ENCODE assay signal across 12 cellular contexts in genomic region chr11:112162761-112163669, GRCh38. TPM values are rescaled to one million over a fixed set of nuclear protein-coding genes. Genes with fewer than 3 reads are reported as not detected.
DNase-seq lines count a peak whose midpoint lies in the region; ATAC-seq and TF ChIP-seq lines count a peak whose summit lies in the region.
"Had no signal": no experiment of that assay in that cellular context is flagged by ENCODE, and none has a peak within 500 bp of the region (broad histone marks: within the 10 kb centered on the region; RNA-seq: fewer than 3 reads in every experiment).

No MANE protein-coding gene starts in this region.

- in situ Hi-C loops in IMR-90 (cut with MboI; ENCODE audit: low sequenced_read_pairs): no loop called here

- intact Hi-C loops in IMR-90 (cut with micrococcal nuclease): no loop called here
- intact Hi-C loops in colonic mucosa (cut with DNase I): no loop called here
- intact Hi-C loops in left lung (cut with DNase I): no loop called here

- H4K5ac ChIP-seq in IMR-90 (ENCODE audit: low read depth, low read length): no peak overlapping the region

- TF ChIP-seq RAD21 in IMR-90 (IDR thresholded peaks at IDR 0.05; ENCODE audit: low read length): no peak

- no peak overlapping the region for H3K56ac ChIP-seq in IMR-90 (ENCODE audit: extremely low read depth, insufficient read depth, low read length)

- no peaks in the 10 kb centered on the region for H3K27me3 ChIP-seq in IMR-90 (ENCODE audit: control insufficient read depth, insufficient read depth, low read length)
- H3K27me3 ChIP-seq in colonic mucosa: no peaks in the 10 kb centered on the region
- no peaks in the 10 kb centered on the region for H3K27me3 ChIP-seq in left lung
- H3K27me3 ChIP-seq in subcutaneous abdominal adipose tissue (ENCODE audit: control insufficient read depth in 5 of 5, insufficient read depth in 4 of 5, low read length in 5 of 5): no peaks in the 10 kb centered on the region
- H3K27me3 ChIP-seq: uterus had no signal

- BruUV-seq in IMR-90 (replicated peaks; lab: Mats Ljungman, UMichigan): no TSS peak

- WGBS in IMR-90 (ENCODE audit: extremely low coverage in 2 of 2, insufficient read length in 1 of 2), 2 experiments: no CpG with 5 or more reads among the region's 6 CpGs

- H3K27ac ChIP-seq in IMR-90 (ENCODE audit: insufficient read depth, low read length) (no peak overlapping the region), colonic mucosa (peak overlapping the region; percentile 79), left lung (peak overlapping the region; percentile 42 to 75), subcutaneous abdominal adipose tissue (ENCODE audit: low read depth, low read length) (no peak overlapping the region)
- H3K27ac ChIP-seq: uterus had no signal

- TF ChIP-seq CTCF in IMR-90 (conservative IDR thresholded peaks at IDR 0.05; ENCODE audit: low read depth, low read length) (no peak), colonic mucosa (IDR thresholded peaks at IDR 0.05) (no peak), left lung (IDR thresholded peaks at IDR 0.05) (no peak)

- H3K4me3 ChIP-seq in IMR-90 (ENCODE audit: insufficient read depth, low read depth, low read length) (no peak overlapping the region), colonic mucosa (peak overlapping the region; percentile 28), left lung (peak overlapping the region; percentile 17 to 30), subcutaneous abdominal adipose tissue (ENCODE audit: low read depth in 1 of 5, low read length in 5 of 5) (peak overlapping the region in 3 of 5 donors; percentile 26 to 53 (median 51))
- H3K4me3 ChIP-seq: uterus had no signal

- no peak overlapping the region for H2AFZ ChIP-seq in IMR-90 (replicated peaks; ENCODE audit: low read length, poor library complexity)

- no peak overlapping the region for H3K4ac ChIP-seq in IMR-90 (ENCODE audit: low read depth, low read length)

- no peak overlapping the region for H3K9ac ChIP-seq in IMR-90 (ENCODE audit: low read depth, low read length)
- H3K9ac ChIP-seq in colonic mucosa (ENCODE audit: low read depth in 2 of 2, low read length in 2 of 2): peak overlapping the region in 1 of 2 donors; percentile 76
- peak overlapping the region in 1 of 5 donors; percentile 35 for H3K9ac ChIP-seq in subcutaneous abdominal adipose tissue (ENCODE audit: low read length in 5 of 5)

- H3K14ac ChIP-seq in IMR-90 (replicated peaks; ENCODE audit: low read depth, low read length): no peak overlapping the region

- DNase-seq in IMR-90 (peak; percentile 42), colonic mucosa (no peak), left lung (no peak), AG08395 (ENCODE audit: low spot score) (no peak), NCI-H1930 (lab: John Stamatoyannopoulos, UW) (no peak), NCI-H146 treated with DMSO at 0.1 percent for 48 hours (lab: John Stamatoyannopoulos, UW; ENCODE audit: unreplicated experiment) (no peak)
- DNase-seq: NCI-H2029 treated with DMSO at 0.1 percent for 48 hours, T-helper 9 cell, uterus had no signal

- no peak overlapping the region for H2AK9ac ChIP-seq in IMR-90 (replicated peaks; ENCODE audit: low read depth, low read length, poor library complexity)

- ATAC-seq in IMR-90 (ENCODE audit: low read depth) (peak; percentile 64), left lung (peak; percentile 65), HG03045 (IDR thresholded peaks at IDR 0.05; ENCODE audit: unreplicated experiment) (no peak)

- POLR2A ChIA-PET in IMR-90 (lab: Charles Lee; ENCODE audit: unreplicated experiment): no interaction called here

- no peak overlapping the region for H4K91ac ChIP-seq in IMR-90 (ENCODE audit: insufficient read depth, low read depth, low read length)

- no peaks in the 10 kb centered on the region for H3K9me3 ChIP-seq in IMR-90 (ENCODE audit: control insufficient read depth, insufficient read depth, low read length)
- H3K9me3 ChIP-seq in colonic mucosa: no peaks in the 10 kb centered on the region
- H3K9me3 ChIP-seq in left lung: no peaks in the 10 kb centered on the region
- no peaks in the 10 kb centered on the region for H3K9me3 ChIP-seq in subcutaneous abdominal adipose tissue (ENCODE audit: control insufficient read depth in 5 of 5, low read length in 5 of 5)
- H3K9me3 ChIP-seq: uterus had no signal

- CTCF ChIA-PET in IMR-90 (lab: Yijun Ruan, JAX): interaction anchor here (0.6 to 1.4 kb wide), 3 partner anchors 12 to 178 kb away, joined by 3 to 4 read pairs (median 3); partner anchors contain the start of gene BCO2

- no peak overlapping the region for H2BK15ac ChIP-seq in IMR-90 (ENCODE audit: low read depth, low read length)

- no peak overlapping the region for H2BK20ac ChIP-seq in IMR-90 (ENCODE audit: low read depth, low read length)

- no peak for TF ChIP-seq POLR2A in IMR-90 (IDR thresholded peaks at IDR 0.05; ENCODE audit: low read depth, low read length)

- H3K18ac ChIP-seq in IMR-90 (ENCODE audit: low read depth, low read length): no peak overlapping the region

- no peak overlapping the region for H2AK5ac ChIP-seq in IMR-90 (ENCODE audit: low read depth, low read length)

- H3K36me3 ChIP-seq in IMR-90 (ENCODE audit: control insufficient read depth, insufficient read depth, low read length) (no peaks in the 10 kb centered on the region), colonic mucosa (no peaks in the 10 kb centered on the region), left lung (no peaks in the 10 kb centered on the region), subcutaneous abdominal adipose tissue (ENCODE audit: control insufficient read depth in 5 of 5, insufficient read depth in 5 of 5, low read length in 5 of 5) (no peaks in the 10 kb centered on the region)
- H3K36me3 ChIP-seq: uterus had no signal

- dilution Hi-C loops in IMR-90 (cut with HindIII; ENCODE audit: low sequenced_read_pairs, unreplicated experiment): no loop called here

- no peak overlapping the region for H3K23ac ChIP-seq in IMR-90 (ENCODE audit: low read depth, low read length)

- H4K8ac ChIP-seq in IMR-90 (ENCODE audit: low read depth in 2 of 2, low read length in 2 of 2): no peak overlapping the region

- H3K4me2 ChIP-seq in IMR-90 (ENCODE audit: low read depth, low read length): peak overlapping the region; percentile 54; the same call in 1 of the 2 replicates

- H3K9me1 ChIP-seq in IMR-90 (ENCODE audit: insufficient read depth, low read length): 0 out of 2 replicates have a peak, but pooled peaks cover 3% of the 10 kb centered on the region

- no peak overlapping the region; the same call in 1 of the 2 replicates for H2BK120ac ChIP-seq in IMR-90 (ENCODE audit: low read depth, low read length)

- no peak overlapping the region for H2BK5ac ChIP-seq in IMR-90 (ENCODE audit: low read depth, low read length, poor library complexity, severe bottlenecking)

- H4K20me1 ChIP-seq in IMR-90 (ENCODE audit: insufficient read depth, low read length): no peaks in the 10 kb centered on the region

- H3K4me1 ChIP-seq in IMR-90 (ENCODE audit: control insufficient read depth, insufficient read depth, low read length): peaks cover 7% of the 10 kb centered on the region
- H3K4me1 ChIP-seq in colonic mucosa: peaks cover 7% of the 10 kb centered on the region
- H3K4me1 ChIP-seq in left lung: peaks cover 0 to 34% of the 10 kb centered on the region in 2 donors
- peaks cover 0 to 23% (median 20%) of the 10 kb centered on the region in 5 donors for H3K4me1 ChIP-seq in subcutaneous abdominal adipose tissue (ENCODE audit: control insufficient read depth in 5 of 5, insufficient read depth in 5 of 5, low read length in 5 of 5)
- H3K4me1 ChIP-seq: uterus had no signal

- no peaks in the 10 kb centered on the region for H3K79me1 ChIP-seq in IMR-90 (ENCODE audit: low read depth in 1 of 2, low read length in 2 of 2)

TF ChIP-seq in IMR-90, 13 proteins besides CTCF, POLR2A, EP300 and RAD21 (continues in another document):
- TF ChIP-seq CHD1 (IDR thresholded peaks at IDR 0.05; ENCODE audit: low read depth, low read length) (no peak), RCOR1 (IDR thresholded peaks at IDR 0.05; ENCODE audit: insufficient replicate concordance, low read length) (no peak), USF2 (IDR thresholded peaks at IDR 0.05; ENCODE audit: low read depth, low read length) (no peak), CEBPB (IDR thresholded peaks at IDR 0.05; ENCODE audit: low read depth, low read length) (no peak), ELK1 (IDR thresholded peaks at IDR 0.05; ENCODE audit: borderline replicate concordance, low read depth, low read length) (no peak), MAFK (IDR thresholded peaks at IDR 0.05; ENCODE audit: low read depth, low read length) (no peak)

RNA-seq across cellular contexts. Expression of gene IL18, which starts 0.9 kb away (rescaled TPM):
- total RNA-seq in IMR-90 (2012; rRNA removed) (0.54 and 0.83 TPM in 2 replicates), colonic mucosa (10 to 100 TPM; 42.3 to 63.4 TPM), left lung (10 to 100 TPM; 35.8 to 46.0 TPM)
- polyA plus RNA-seq in IMR-90 (2012; rRNA removed): 0.89 and 0.96 TPM in 2 replicates
- 0.12 and 0.20 TPM in 2 replicates for polyA plus RNA-seq in IMR-90 (2012; cell fraction: cytosol; rRNA removed)
- 0.12 and 0.50 TPM in 2 replicates for polyA plus RNA-seq in IMR-90 (2012; cell fraction: nucleus; rRNA removed; ENCODE audit: low replicate concordance)

RNA-seq across cellular contexts. Expression of gene TEX12, which starts 4.2 kb away (rescaled TPM):
- total RNA-seq in IMR-90 (2012; rRNA removed) (not detected in 2 replicates), colonic mucosa (under 1 TPM in 1 of 2 donors, not detected in 1; 0.42 TPM), left lung (not detected)
- polyA plus RNA-seq in IMR-90 (2012; rRNA removed): 0.12 TPM in 1 of 2 replicates, not detected in the other
- polyA plus RNA-seq in IMR-90 (2012; cell fraction: cytosol; rRNA removed): not detected in 2 replicates
- polyA plus RNA-seq in IMR-90 (2012; cell fraction: nucleus; rRNA removed; ENCODE audit: low replicate concordance): 0.15 TPM in 1 of 2 replicates, not detected in the other
- total RNA-seq: progenitor cell of endocrine pancreas had no signal

RNA-seq across cellular contexts. Expression of gene BCO2, which starts 12.3 kb away (rescaled TPM):
- total RNA-seq in IMR-90 (2012; rRNA removed) (0.18 and 0.83 TPM in 2 replicates), colonic mucosa (1 to 10 TPM; 1.7 to 6.0 TPM), left lung (1 to 10 TPM; 3.3 to 3.9 TPM)
- 0.20 and 0.68 TPM in 2 replicates for polyA plus RNA-seq in IMR-90 (2012; rRNA removed)
- polyA plus RNA-seq in IMR-90 (2012; cell fraction: cytosol; rRNA removed): 0.03 and 0.04 TPM in 2 replicates
- polyA plus RNA-seq in IMR-90 (2012; cell fraction: nucleus; rRNA removed; ENCODE audit: low replicate concordance): 0.32 and 4.6 TPM in 2 replicates

Comparison
In these comparisons a context has a peak if more than half of its experiments do, and no peak if none do; other contexts are left out.
1. H3K27ac ChIP-seq: peak in colonic mucosa (single experiment) and left lung (2 of 2); none in IMR-90 (single experiment) and subcutaneous abdominal adipose tissue (single experiment).
2. RNA of gene IL18, which starts 0.9 kb away (total RNA-seq): 42.3 to 63.4 TPM in colonic mucosa and 35.8 to 46.0 TPM in left lung; 0.54 to 0.83 TPM in IMR-90; every median in the first group is over 10 times any median in the second.